17 cellular contexts compared by ENCODE assay signal in the genomic region with DNA sequence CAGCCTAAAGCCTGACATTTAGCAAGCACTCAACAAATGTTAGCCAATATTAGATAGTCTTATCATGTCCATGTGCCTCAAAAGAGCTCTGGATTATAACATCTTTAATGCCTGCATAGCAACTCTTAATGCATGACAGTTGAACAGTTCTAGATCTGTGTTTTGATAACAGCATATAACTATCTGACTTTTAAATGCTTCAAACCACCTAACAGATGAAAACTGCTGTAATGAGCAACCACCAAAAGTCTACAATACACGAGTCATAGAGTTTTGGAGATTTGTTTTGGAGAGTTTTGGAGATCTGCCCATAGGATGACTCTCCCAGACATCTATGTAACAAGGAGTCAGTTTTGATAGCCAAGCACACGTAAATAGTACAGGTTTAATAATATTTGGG.
DNase-seq lines count a peak whose midpoint lies in the region; ATAC-seq and TF ChIP-seq lines count a peak whose summit lies in the region.
"Had no signal": no experiment of that assay in that cellular context is flagged by ENCODE, and none has a peak within 500 bp of the region (broad histone marks: within the 10 kb centered on the region; RNA-seq: fewer than 3 reads in every experiment).

No MANE protein-coding gene starts in this region.

- no peaks in the 10 kb centered on the region for H3K79me2 ChIP-seq in hepatocyte

- peak; percentile 77 for DNase-seq in AG04449 (ENCODE audit: low read depth, low spot score)
- DNase-seq in HT1080 (ENCODE audit: low read depth) = peak; percentile 64
- peak; percentile 47 for DNase-seq in astrocyte of the spinal cord (ENCODE audit: low read depth, low spot score)
- DNase-seq in hepatocyte (ENCODE audit: low spot score) = no peak
- no peak for DNase-seq in SJCRH30
- DNase-seq: activated CD4-positive, alpha-beta T cell treated with anti-CD3 and anti-CD28 coated beads for 48 hours; activated T-cell treated with anti-CD3 and anti-CD28 coated beads, Interleukin-2, amount 50 U/mL, for 4 hours; adrenal gland; kidney; NCI-H187 treated with DMSO at 0.1 percent for 48 hours; NCI-H524 treated with DMSO at 0.1 percent for 48 hours; ovary; stomach had no signal

- H3K27me3 ChIP-seq in hepatocyte (no peaks in the 10 kb centered on the region), SJCRH30 (no peaks in the 10 kb centered on the region)
- H3K27me3 ChIP-seq: adrenal gland, ovary, stomach had no signal

- H3K27ac ChIP-seq in hepatocyte (peak overlapping the region; percentile 15), SJCRH30 (no peak overlapping the region)
- H3K27ac ChIP-seq: adrenal gland, ovary, RWPE1, stomach had no signal

- no peak overlapping the region for H2AFZ ChIP-seq in hepatocyte

- H3K4me1 ChIP-seq in hepatocyte (ENCODE audit: insufficient read depth) (peaks cover 9% of the 10 kb centered on the region), SJCRH30 (peaks cover 8% of the 10 kb centered on the region)
- H3K4me1 ChIP-seq: adrenal gland had no signal

- in situ Hi-C loops in astrocyte of the spinal cord (cut with HindIII; ENCODE audit: low sequenced_read_pairs) = no loop called here

- H3K9me3 ChIP-seq in hepatocyte (ENCODE audit: low read depth) (no peaks in the 10 kb centered on the region), SJCRH30 (replicated peaks) (no peaks in the 10 kb centered on the region)
- H3K9me3 ChIP-seq: adrenal gland, ovary, stomach had no signal

- H3K9me2 ChIP-seq in hepatocyte (replicated peaks; ENCODE audit: insufficient read depth) = no peaks in the 10 kb centered on the region

- POLR2A ChIA-PET in AG04449 (lab: Yijun Ruan, JAX) = no interaction called here

- no peak overlapping the region for H3K4me3 ChIP-seq in AG04449 (ENCODE audit: low read depth, low read length)
- H3K4me3 ChIP-seq in astrocyte of the spinal cord (ENCODE audit: low read depth, low read length) = no peak overlapping the region
- H3K4me3 ChIP-seq in hepatocyte = no peak overlapping the region
- H3K4me3 ChIP-seq in SJCRH30 = no peak overlapping the region
- H3K4me3 ChIP-seq: adrenal gland, ovary, stomach had no signal

- H3K36me3 ChIP-seq in hepatocyte (replicated peaks; ENCODE audit: insufficient read depth, low read depth) (no peaks in the 10 kb centered on the region), SJCRH30 (no peaks in the 10 kb centered on the region)
- H3K36me3 ChIP-seq: adrenal gland, ovary, stomach had no signal

- 53% methylated on average over 2 of the region's 2 CpGs for WGBS in hepatocyte (ENCODE audit: low lambda C conversion rate, missing lambda C conversion rate)

- no peak for TF ChIP-seq CTCF in AG04449 (IDR thresholded peaks at IDR 0.05; ENCODE audit: insufficient read depth, low read length, missing control alignments)
- TF ChIP-seq CTCF in astrocyte of the spinal cord (IDR thresholded peaks at IDR 0.05; ENCODE audit: low read depth, low read length) = no peak
- no peak for TF ChIP-seq CTCF in hepatocyte (IDR thresholded peaks at IDR 0.05; ENCODE audit: poor library complexity)

- no peak for ATAC-seq in HG02759 (IDR thresholded peaks at IDR 0.05; ENCODE audit: unreplicated experiment)
- no peak for ATAC-seq in HG02798 (IDR thresholded peaks at IDR 0.05; ENCODE audit: poor library complexity, unreplicated experiment)
- ATAC-seq in HG03460 (IDR thresholded peaks at IDR 0.05; ENCODE audit: unreplicated experiment) = no peak
- ATAC-seq: activated T-cell treated with anti-CD3 and anti-CD28 coated beads, Interleukin-2, amount 50 U/mL, for 4 hours had no signal

- CTCF ChIA-PET in AG04449 (lab: Yijun Ruan, JAX) = no interaction called here

- H3K4me2 ChIP-seq in hepatocyte = peak overlapping the region; percentile 41

- H4K20me1 ChIP-seq in hepatocyte (ENCODE audit: insufficient read depth, poor library complexity, severe bottlenecking) = no peaks in the 10 kb centered on the region

Comparison
In these comparisons a context has a peak if more than half of its experiments do, and no peak if none do; other contexts are left out.
1. DNase-seq: peak in AG04449 (single experiment), HT1080 (single experiment) and astrocyte of the spinal cord (single experiment); none in hepatocyte (single experiment) and SJCRH30 (0 of 2).